ENCODE assay signal across 19 cellular contexts in the genomic region with DNA sequence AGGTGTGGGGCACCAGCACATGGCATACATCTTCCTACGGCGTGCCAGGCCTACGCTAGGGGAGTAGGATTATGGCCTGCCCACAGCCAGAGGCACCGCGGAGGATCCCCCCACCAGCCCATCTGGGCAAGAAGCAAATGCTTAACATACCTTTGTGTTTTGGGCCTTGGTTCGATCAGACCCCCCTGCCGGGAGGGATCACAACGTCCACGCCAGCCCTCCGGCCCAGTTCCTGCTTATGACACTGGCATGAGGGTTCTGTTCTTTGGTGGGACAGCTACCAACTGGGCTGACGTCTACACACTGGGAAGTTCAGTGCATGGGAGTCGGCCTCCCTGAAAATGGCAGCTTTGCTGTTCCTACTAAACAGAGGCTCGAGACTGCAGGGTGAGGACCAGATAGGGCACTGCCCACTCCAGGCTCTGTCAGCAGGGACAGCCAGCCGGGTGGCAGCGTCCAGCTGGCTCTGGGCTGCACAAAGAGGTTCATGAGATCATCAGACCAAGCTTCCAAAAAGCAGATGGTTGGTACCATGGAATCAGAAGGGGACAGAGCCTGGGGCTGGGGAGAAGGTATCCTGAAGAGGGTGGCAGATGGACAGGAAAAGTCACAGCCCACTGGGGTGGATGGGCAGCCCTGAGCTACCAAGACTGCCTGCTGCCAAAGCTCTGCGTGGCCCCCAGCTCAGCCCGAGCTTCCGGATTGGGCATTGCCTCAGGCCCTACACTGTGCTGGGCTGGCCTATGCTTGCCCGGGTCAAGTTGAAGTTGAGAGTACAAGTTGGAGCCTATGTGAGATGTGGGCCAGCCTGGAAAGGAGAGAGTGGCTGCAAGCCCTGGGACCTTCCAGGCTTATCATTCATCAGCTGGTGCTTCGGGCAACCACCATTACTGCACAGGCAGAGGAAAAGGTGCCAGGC.
DNase-seq lines count a peak whose midpoint lies in the region; ATAC-seq and TF ChIP-seq lines count a peak whose summit lies in the region.
"Had no signal": no experiment of that assay in that cellular context is flagged by ENCODE, and none has a peak within 500 bp of the region (broad histone marks: within the 10 kb centered on the region; RNA-seq: fewer than 3 reads in every experiment).

No MANE protein-coding gene starts in this region.

- H3K4me3 ChIP-seq in right atrium auricular region (no peak overlapping the region), mesendoderm (ENCODE audit: low read length) (no peak overlapping the region)

- no peak overlapping the region for H3K4me3 Mint-ChIP-seq in type B pancreatic cell
- H3K4me3 Mint-ChIP-seq: CD8-positive, alpha-beta memory T cell had no signal

- no peaks in the 10 kb centered on the region for H3K4me1 Mint-ChIP-seq in type B pancreatic cell (ENCODE audit: unreplicated experiment)
- H3K4me1 Mint-ChIP-seq: CD8-positive, alpha-beta memory T cell had no signal

- no peaks in the 10 kb centered on the region for H3K9me3 ChIP-seq in right atrium auricular region

- no peak overlapping the region for H3K4me2 ChIP-seq in mesendoderm (ENCODE audit: low read length)

- H2BK5ac ChIP-seq in mesendoderm (ENCODE audit: low read length) = no peak overlapping the region

- no peak overlapping the region for H2BK120ac ChIP-seq in mesendoderm (ENCODE audit: low read depth, low read length)

- H3K27ac Mint-ChIP-seq in type B pancreatic cell = no peak overlapping the region

- H3K36me3 ChIP-seq in right atrium auricular region = no peaks in the 10 kb centered on the region
- H3K36me3 ChIP-seq in mesendoderm (ENCODE audit: control insufficient read depth, insufficient read depth, low read length) = no peaks in the 10 kb centered on the region

- peak; percentile 53 for DNase-seq in right atrium auricular region (ENCODE audit: low spot score)
- DNase-seq in Right ventricle myocardium superior = no peak
- DNase-seq in mesendoderm = peak; percentile 3
- peak; percentile 55 for DNase-seq in type B pancreatic cell (ENCODE audit: extremely low spot score, unreplicated experiment)
- no peak for DNase-seq in stimulated activated CD4-positive, alpha-beta T cell treated with anti-CD3 and anti-CD28 coated beads, Interleukin-4, amount 100 ng/mL, for 24 hours
- no peak for DNase-seq in NCI-H2029 (lab: John Stamatoyannopoulos, UW)
- DNase-seq in GM13977 (ENCODE audit: low spot score) = no peak
- DNase-seq: Calu3; CD8-positive, alpha-beta memory T cell; DMS53; GDM1; Kasumi-1; NCI-H1694; NCI-H2081 treated with DMSO at 0.1 percent for 48 hours; NCI-H2171 treated with DMSO at 0.1 percent for 48 hours; NCI-H526 treated with DMSO at 0.1 percent for 48 hours; OCI-M1; SHP77 had no signal

- no peak overlapping the region for H4K8ac ChIP-seq in mesendoderm (ENCODE audit: low read depth, low read length)

- ATAC-seq in Right ventricle myocardium superior (ENCODE audit: poor library complexity) = no peak

- in situ Hi-C loops in GM13977 (cut with MboI; ENCODE audit: low pct_unique_long_range_greater_than_20kb, low sequenced_read_pairs, unreplicated experiment) = no loop called here

- intact Hi-C loops in Right ventricle myocardium superior (cut with DNase I) = no loop called here

- no peak overlapping the region for H3K56ac ChIP-seq in mesendoderm (ENCODE audit: low read length)

- no peaks in the 10 kb centered on the region for H3K79me1 ChIP-seq in mesendoderm (ENCODE audit: low read length)

- no peak overlapping the region for H3K23ac ChIP-seq in mesendoderm (ENCODE audit: low read length)

- H2AK5ac ChIP-seq in mesendoderm (ENCODE audit: low read length) = no peak overlapping the region

- no CpG with 5 or more reads among the region's 20 CpGs for WGBS in mesendoderm (ENCODE audit: extremely low coverage, insufficient coverage, low lambda C conversion rate)

- no peaks in the 10 kb centered on the region for H3K36me3 Mint-ChIP-seq in type B pancreatic cell
- H3K36me3 Mint-ChIP-seq: CD8-positive, alpha-beta memory T cell had no signal

- H3K27me3 ChIP-seq in right atrium auricular region (no peaks in the 10 kb centered on the region), mesendoderm (ENCODE audit: insufficient read depth, low read length, poor library complexity) (no peaks in the 10 kb centered on the region)

- no peak overlapping the region for H2BK15ac ChIP-seq in mesendoderm (replicated peaks; ENCODE audit: low read depth)

- no peak overlapping the region for H3K18ac ChIP-seq in mesendoderm (ENCODE audit: low read length)

- H3K4me1 ChIP-seq in right atrium auricular region = no peaks in the 10 kb centered on the region
- H3K4me1 ChIP-seq in mesendoderm (ENCODE audit: control insufficient read depth, low read depth, low read length) = peaks cover 8% of the 10 kb centered on the region

- no peaks in the 10 kb centered on the region for H3K9me3 Mint-ChIP-seq in type B pancreatic cell
- H3K9me3 Mint-ChIP-seq: CD8-positive, alpha-beta memory T cell had no signal

- H3K79me2 ChIP-seq in mesendoderm (ENCODE audit: control insufficient read depth, insufficient read depth, low read length) = no peaks in the 10 kb centered on the region

- H3K9ac ChIP-seq in mesendoderm (ENCODE audit: low read length) = no peak overlapping the region

- no peak overlapping the region for H3K27ac ChIP-seq in right atrium auricular region
- no peak overlapping the region for H3K27ac ChIP-seq in mesendoderm (ENCODE audit: low read depth, low read length)
- H3K27ac ChIP-seq: C4-2B had no signal

- TF ChIP-seq CTCF in right atrium auricular region (IDR thresholded peaks at IDR 0.05) (no peak), type B pancreatic cell (conservative IDR thresholded peaks at IDR 0.05) (no peak), GM13977 (IDR thresholded peaks at IDR 0.05; ENCODE audit: extremely low read depth, insufficient read depth, missing control alignments) (no peak)

- H3K4ac ChIP-seq in mesendoderm (ENCODE audit: low read depth, low read length) = no peak overlapping the region

- no peak overlapping the region for H4K5ac ChIP-seq in mesendoderm (ENCODE audit: low read length)

- no peaks in the 10 kb centered on the region for H3K27me3 Mint-ChIP-seq in type B pancreatic cell

Comparison
In these comparisons a context has a peak if more than half of its experiments do, and no peak if none do; other contexts are left out.
1. DNase-seq: peak in right atrium auricular region (single experiment), mesendoderm (single experiment) and type B pancreatic cell (single experiment); none in Right ventricle myocardium superior (single experiment), stimulated activated CD4-positive, alpha-beta T cell treated with anti-CD3 and anti-CD28 coated beads, Interleukin-4, amount 100 ng/mL, for 24 hours (single experiment), NCI-H2029 (single experiment) and GM13977 (single experiment).